8 cellular contexts compared by ENCODE assay signal in genomic region chr2:227503433-227504406, GRCh38. TPM values are rescaled to one million over a fixed set of nuclear protein-coding genes. Genes with fewer than 3 reads are reported as not detected.
DNase-seq lines count a peak whose midpoint lies in the region; ATAC-seq and TF ChIP-seq lines count a peak whose summit lies in the region.

No MANE protein-coding gene starts in this region.

- no peak for TF ChIP-seq POLR2A in body of pancreas (IDR thresholded peaks at IDR 0.05)

- intact Hi-C loops in body of pancreas (cut with DNase I) (no loop called here), lower lobe of right lung (cut with DNase I) (no loop called here)

- H3K9me3 ChIP-seq in body of pancreas = no peaks in the 10 kb centered on the region
- no peaks in the 10 kb centered on the region for H3K9me3 ChIP-seq in lower lobe of right lung

- DNase-seq in ACHN = peak; percentile 91
- peak; percentile 88 for DNase-seq in HS-5 (ENCODE audit: low read depth)
- peak; percentile 39 to 62 (median 56) for DNase-seq in body of pancreas
- no peak for DNase-seq in lower lobe of right lung
- DNase-seq in ecto neural progenitor cell (ENCODE audit: low spot score) = no peak
- DNase-seq in COLO668 (lab: John Stamatoyannopoulos, UW; ENCODE audit: unreplicated experiment) = no peak
- DNase-seq in NCI-H524 treated with DMSO at 0.1 percent for 48 hours (lab: John Stamatoyannopoulos, UW) = no peak

- H3K27ac ChIP-seq in body of pancreas (peak overlapping the region in 2 of 4 donors; percentile 32 to 67), lower lobe of right lung (no peak overlapping the region)

- TF ChIP-seq CTCF in body of pancreas (IDR thresholded peaks at IDR 0.05) (peak in 1 of 7 experiments; percentile 20), lower lobe of right lung (IDR thresholded peaks at IDR 0.05) (no peak)

- peak; percentile 79 for ATAC-seq in body of pancreas
- ATAC-seq in lower lobe of right lung = peak; percentile 65 to 73
- ATAC-seq in HG02852 (IDR thresholded peaks at IDR 0.05; ENCODE audit: unreplicated experiment) = no peak

- H3K36me3 ChIP-seq in body of pancreas (replicated peaks in 1 of 2; ENCODE audit: insufficient read depth in 1 of 2, low read depth in 2 of 2) (no peaks in the 10 kb centered on the region), lower lobe of right lung (no peaks in the 10 kb centered on the region)

- H3K4me3 ChIP-seq in body of pancreas (no peak overlapping the region), lower lobe of right lung (no peak overlapping the region)

- 90 to 94% methylated on average over 5 of the region's 5 CpGs for WGBS in body of pancreas, 2 donors

- in situ Hi-C loops in ACHN (cut with HindIII; ENCODE audit: low pct_ligation_motif_present, low pct_unique_long_range_greater_than_20kb, low sequenced_read_pairs) = no loop called here

- H3K27me3 ChIP-seq in body of pancreas = no peaks in the 10 kb centered on the region
- H3K27me3 ChIP-seq in lower lobe of right lung (ENCODE audit: low read depth) = no peaks in the 10 kb centered on the region

- H3K4me1 ChIP-seq in body of pancreas = peaks cover 32% of the 10 kb centered on the region
- peaks cover 58% of the 10 kb centered on the region for H3K4me1 ChIP-seq in lower lobe of right lung

RNA-seq across cellular contexts. Expression of gene AGFG1, which starts 31.8 kb away (rescaled TPM):
- total RNA-seq in body of pancreas (10 to 100 TPM; 10.2 to 16.1 TPM), lower lobe of right lung (100 TPM)

Comparison
In these comparisons a context has a peak if more than half of its experiments do, and no peak if none do; other contexts are left out.
1. DNase-seq: peak in ACHN (single experiment), HS-5 (single experiment) and body of pancreas (4 of 4); none in lower lobe of right lung (single experiment), ecto neural progenitor cell (single experiment), COLO668 (single experiment) and NCI-H524 treated with DMSO at 0.1 percent for 48 hours (single experiment).